ENCODE assay signal across 8 cellular contexts in the genomic region with DNA sequence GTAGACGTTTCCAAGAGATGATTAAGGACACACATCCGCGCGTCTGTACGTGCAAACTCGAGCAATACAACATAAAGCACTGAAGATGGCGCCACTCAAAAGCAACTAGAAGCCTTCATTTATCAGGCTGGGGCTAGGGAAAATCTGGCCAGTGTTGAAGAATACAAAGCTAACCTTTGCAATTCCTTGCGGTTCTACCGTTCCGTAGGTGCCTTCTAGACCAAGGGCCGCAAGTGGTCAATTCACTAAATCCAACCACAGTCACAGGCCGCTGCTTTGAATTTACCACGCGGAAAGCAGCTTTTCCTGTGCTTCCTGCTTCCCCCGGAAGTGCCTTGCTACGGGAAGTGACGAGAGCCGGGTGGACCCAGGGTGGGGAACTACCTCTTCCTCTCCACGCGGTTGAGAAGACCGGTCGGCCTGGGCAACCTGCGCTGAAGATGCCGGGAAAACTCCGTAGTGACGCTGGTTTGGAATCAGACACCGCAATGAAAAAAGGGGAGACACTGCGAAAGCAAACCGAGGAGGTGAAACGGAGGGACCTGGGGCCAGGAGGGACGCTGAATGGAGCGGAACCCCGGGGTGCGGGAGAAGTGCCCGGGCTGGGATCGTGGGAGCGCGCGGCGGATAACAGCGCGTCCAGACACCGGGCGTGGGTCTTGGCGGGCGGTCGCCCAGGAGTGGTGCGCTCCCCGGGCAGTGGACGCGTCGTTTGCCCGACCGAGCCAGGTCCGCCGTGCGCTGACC. TPM values are rescaled to one million over a fixed set of nuclear protein-coding genes. Genes with fewer than 3 reads are reported as not detected.
DNase-seq lines count a peak whose midpoint lies in the region; ATAC-seq and TF ChIP-seq lines count a peak whose summit lies in the region.

Gene DDX21 (plus strand): TSS at position 385 of the 747 bp plus-strand sequence. CDS start 56 bp downstream, at position 441.

- intact Hi-C loops in transverse colon (cut with DNase I; ENCODE audit: low total_unique reads) = no loop called here

- no peaks in the 10 kb centered on the region for H3K27me3 ChIP-seq in SU-DHL-6 (ENCODE audit: low read length)
- no peaks in the 10 kb centered on the region for H3K27me3 ChIP-seq in cardiac muscle cell
- H3K27me3 ChIP-seq in trophoblast cell (ENCODE audit: insufficient read depth, low read length) = no peaks in the 10 kb centered on the region
- no peaks in the 10 kb centered on the region for H3K27me3 ChIP-seq in transverse colon

- H3K27ac ChIP-seq in SU-DHL-6 (ENCODE audit: low read depth, low read length) (peak within 1 kb of the TSS; percentile 80), cardiac muscle cell (peak within 1 kb of the TSS; percentile 78), trophoblast cell (ENCODE audit: low read depth, low read length) (peak within 1 kb of the TSS; percentile 57), transverse colon (peak within 1 kb of the TSS; percentile 95 to 98 (median 96))

- peak within 1 kb of the TSS; percentile 76 for H4K8ac ChIP-seq in trophoblast cell (ENCODE audit: low read depth, low read length)

- H3K79me1 ChIP-seq in trophoblast cell (ENCODE audit: low read length) = peaks cover 4% of the 10 kb centered on the region

- no peaks in the 10 kb centered on the region for H3K9me3 ChIP-seq in SU-DHL-6 (ENCODE audit: insufficient read depth, low read length)
- no peaks in the 10 kb centered on the region for H3K9me3 ChIP-seq in cardiac muscle cell (ENCODE audit: low read depth)
- H3K9me3 ChIP-seq in trophoblast cell (ENCODE audit: insufficient read depth, low read depth, low read length) = peaks cover 2% of the 10 kb centered on the region
- no peaks in the 10 kb centered on the region for H3K9me3 ChIP-seq in transverse colon

- DNase-seq in NCI-H128 (lab: John Stamatoyannopoulos, UW; ENCODE audit: unreplicated experiment) = peak; percentile 36
- peak; percentile 78 for DNase-seq in activated naive CD8-positive, alpha-beta T cell treated with anti-CD3 and anti-CD28 coated beads, Interleukin-2, amount 50 U/mL, for 16 hours (ENCODE audit: low read depth, low spot score)
- peak; percentile 92 to 95 for DNase-seq in cardiac muscle cell (ENCODE audit: low read depth in 1 of 2, low spot score in 1 of 2)
- peak; percentile 89 to 94 for DNase-seq in trophoblast cell
- peak; percentile 93 for DNase-seq in transverse colon

- H3K9me2 ChIP-seq in SU-DHL-6 (replicated peaks; ENCODE audit: insufficient read depth, low read length) = no peaks in the 10 kb centered on the region

- no peaks in the 10 kb centered on the region for H3K4me1 ChIP-seq in cardiac muscle cell (ENCODE audit: low read depth)
- H3K4me1 ChIP-seq in trophoblast cell (ENCODE audit: control insufficient read depth in 1 of 2, insufficient read depth in 2 of 2, low read length in 2 of 2) = peaks cover 0 to 2% of the 10 kb centered on the region in 2 experiments
- peaks cover 8 to 28% (median 18%) of the 10 kb centered on the region in 4 donors for H3K4me1 ChIP-seq in transverse colon

- peak within 1 kb of the TSS; percentile 34 for H2AK5ac ChIP-seq in trophoblast cell (ENCODE audit: low read length)

- peak; percentile 4 for TF ChIP-seq EP300 in transverse colon (IDR thresholded peaks at IDR 0.05; ENCODE audit: low read depth)

- WGBS in trophoblast cell (ENCODE audit: extremely low coverage, insufficient coverage, insufficient read length) = no CpG with 5 or more reads among the region's 57 CpGs
- 0 to 1% methylated on average over 10 to 39 of the region's 57 CpGs for WGBS in transverse colon (ENCODE audit: low coverage in 1 of 2), 2 donors

- H3F3A ChIP-seq in SU-DHL-6 (ENCODE audit: insufficient read depth) = peaks cover 27% of the 10 kb centered on the region

- TF ChIP-seq CTCF in GM12873 (IDR thresholded peaks at IDR 0.05; ENCODE audit: insufficient read depth, low read depth, low read length, missing control alignments) (peak; percentile 74), SU-DHL-6 (IDR thresholded peaks at IDR 0.05; ENCODE audit: insufficient read depth, low read length, poor library complexity, severe bottlenecking) (peak; percentile 61), cardiac muscle cell (IDR thresholded peaks at IDR 0.05; ENCODE audit: low read depth, low read length) (peak; percentile 68), transverse colon (IDR thresholded peaks at IDR 0.05) (peak; percentile 47 to 77 (median 57))

- H2BK12ac ChIP-seq in trophoblast cell (ENCODE audit: low read length) = no peak within 1 kb of the TSS

- H3K4me2 ChIP-seq in SU-DHL-6 (ENCODE audit: low read depth, low read length, poor library complexity, severe bottlenecking) (peak within 1 kb of the TSS; percentile 94), trophoblast cell (ENCODE audit: low read length) (peak within 1 kb of the TSS; percentile 83)

- peak; percentile 82 for TF ChIP-seq POLR2A in transverse colon (IDR thresholded peaks at IDR 0.05)

- peaks cover 33% of the 10 kb centered on the region for H4K20me1 ChIP-seq in SU-DHL-6 (ENCODE audit: low read depth, low read length)

- H3K14ac ChIP-seq in trophoblast cell (ENCODE audit: low read length) = peak within 1 kb of the TSS; percentile 76

- peak within 1 kb of the TSS; percentile 71 for H3K4ac ChIP-seq in trophoblast cell (ENCODE audit: low read depth, low read length)

- H2AFZ ChIP-seq in SU-DHL-6 (ENCODE audit: low read depth, low read length, severe bottlenecking) (peak within 1 kb of the TSS; percentile 46), trophoblast cell (ENCODE audit: insufficient read depth, low read length, poor library complexity) (peak within 1 kb of the TSS; percentile 78)

- H2BK5ac ChIP-seq in trophoblast cell (ENCODE audit: low read depth, low read length, poor library complexity) = peak within 1 kb of the TSS; percentile 69

- peak within 1 kb of the TSS; percentile 99 for H3K4me3 ChIP-seq in SU-DHL-6 (ENCODE audit: insufficient read depth, low read length, poor library complexity, severe bottlenecking)
- H3K4me3 ChIP-seq in cardiac muscle cell = peak within 1 kb of the TSS; percentile 83
- H3K4me3 ChIP-seq in trophoblast cell (ENCODE audit: low read depth, low read length) = peak within 1 kb of the TSS; percentile 98
- peak within 1 kb of the TSS; percentile 73 to 98 (median 83) for H3K4me3 ChIP-seq in transverse colon

- H4K91ac ChIP-seq in trophoblast cell (ENCODE audit: low read depth, low read length) = peak within 1 kb of the TSS; percentile 29

- H3K9ac ChIP-seq in SU-DHL-6 (ENCODE audit: low read length) (peak within 1 kb of the TSS; percentile 98), trophoblast cell (ENCODE audit: low read length) (peak within 1 kb of the TSS; percentile 84)

- ATAC-seq in HG02759 (IDR thresholded peaks at IDR 0.05; ENCODE audit: unreplicated experiment) = peak; percentile 88

- in situ Hi-C loops in transverse colon (cut with MboI; ENCODE audit: low pct_ligation_motif_present in 1 of 4, low pct_unique_long_range_greater_than_20kb in 1 of 4, low sequenced_read_pairs in 3 of 4) = no loop called here

- H3K79me2 ChIP-seq in SU-DHL-6 (ENCODE audit: insufficient read depth, low read length) (peaks cover 55% of the 10 kb centered on the region), trophoblast cell (ENCODE audit: control insufficient read depth, insufficient read depth, low read length, poor library complexity) (peaks cover 19% of the 10 kb centered on the region)

- peaks cover 26% of the 10 kb centered on the region for H3K36me3 ChIP-seq in SU-DHL-6 (ENCODE audit: low read length)
- peaks cover 8% of the 10 kb centered on the region for H3K36me3 ChIP-seq in cardiac muscle cell
- H3K36me3 ChIP-seq in trophoblast cell (ENCODE audit: control insufficient read depth in 1 of 2, insufficient read depth in 2 of 2, low read length in 2 of 2) = peaks cover 4 to 9% of the 10 kb centered on the region in 2 experiments
- H3K36me3 ChIP-seq in transverse colon = peaks cover 0 to 5% (median 2%) of the 10 kb centered on the region in 4 donors

- H2BK120ac ChIP-seq in trophoblast cell (ENCODE audit: insufficient read depth, low read length, poor library complexity) = peak within 1 kb of the TSS; percentile 70

- H3K18ac ChIP-seq in trophoblast cell (ENCODE audit: low read length) = peak within 1 kb of the TSS; percentile 58

- H3K23ac ChIP-seq in trophoblast cell (ENCODE audit: low read length) = no peak within 1 kb of the TSS

- H4K12ac ChIP-seq in trophoblast cell (ENCODE audit: low read depth, low read length) = peak within 1 kb of the TSS; percentile 28

RNA-seq across cellular contexts. Expression of gene DDX21, which starts in this region (rescaled TPM):
- total RNA-seq in cardiac muscle cell (19.5 and 31.3 TPM in 2 replicates), transverse colon (10 to 100 TPM in 3 of 4 donors, 1 to 10 TPM in 1; 8.8 to 29.5 (median 17.0) TPM)
- polyA plus RNA-seq in cardiac muscle cell = 8.3 and 11.2 TPM in 2 replicates
- 117 and 122 TPM in 2 replicates for polyA plus RNA-seq in trophoblast cell (2013)

Comparison
In these comparisons a context has a peak if more than half of its experiments do, and no peak if none do; other contexts are left out.
1. Peak in every context shown above with its lines: DNase-seq, ATAC-seq, H3K4me3 ChIP-seq and H3K27ac ChIP-seq.
2. DNase-seq: peak in every context shown above with its lines; median percentile 94 in cardiac muscle cell; 93 in transverse colon; 92 in trophoblast cell; 78 in activated naive CD8-positive, alpha-beta T cell treated with anti-CD3 and anti-CD28 coated beads, Interleukin-2, amount 50 U/mL, for 16 hours; 36 in NCI-H128.